In the genomic region with DNA sequence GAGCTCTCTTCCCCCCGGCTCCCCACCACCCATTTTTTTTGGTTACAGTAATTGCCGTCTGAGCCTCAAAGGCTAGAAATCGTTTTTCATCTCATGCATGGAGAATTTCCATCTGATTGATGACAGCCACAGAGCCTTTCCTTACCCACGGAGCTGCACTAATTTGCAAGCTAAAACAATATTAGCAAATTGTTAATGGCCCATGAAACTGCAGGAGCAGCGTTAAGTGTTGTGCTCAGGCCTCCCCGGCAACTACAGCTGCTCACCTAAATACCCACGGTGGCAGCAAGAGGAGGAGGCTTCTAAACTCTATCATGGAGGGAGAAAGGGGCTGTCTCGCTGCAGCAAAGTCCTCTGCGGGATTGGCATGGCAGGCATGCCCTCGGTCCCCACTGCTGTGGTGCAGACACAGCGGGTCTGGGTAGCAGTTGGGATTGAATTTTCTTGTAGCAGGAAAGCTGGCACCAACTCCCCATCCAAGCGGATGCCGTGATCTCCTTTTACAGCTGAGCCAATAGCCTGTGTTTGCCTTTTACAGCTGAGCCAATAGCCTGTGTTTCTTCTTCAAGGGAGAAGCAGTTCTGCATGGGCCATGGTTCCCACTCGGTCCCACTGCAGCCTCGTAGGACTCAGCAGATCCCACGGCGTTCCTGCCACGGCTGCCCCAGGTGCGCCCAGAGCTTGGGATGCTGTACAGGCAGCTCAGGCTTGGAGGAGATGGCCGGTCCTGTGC, we compare ENCODE assay signal across 17 cellular contexts.
DNase-seq lines count a peak whose midpoint lies in the region; ATAC-seq and TF ChIP-seq lines count a peak whose summit lies in the region.
"Had no signal": no experiment of that assay in that cellular context is flagged by ENCODE, and none has a peak within 500 bp of the region (broad histone marks: within the 10 kb centered on the region; RNA-seq: fewer than 3 reads in every experiment).

No MANE protein-coding gene starts in this region.

- H3K27ac ChIP-seq in body of pancreas: no peak overlapping the region
- H3K27ac ChIP-seq: KMS-11, SK-N-MC had no signal

- no peak overlapping the region for H3K4me3 ChIP-seq in body of pancreas
- H3K4me3 ChIP-seq: MG63, SK-N-MC had no signal

- WGBS in body of pancreas, 2 donors: 31 to 43% methylated on average over 19 to 20 of the region's 20 CpGs

- no peak for TF ChIP-seq POLR2A in body of pancreas (IDR thresholded peaks at IDR 0.05)

- intact Hi-C loops in cardiac septum (cut with DNase I): no loop called here
- intact Hi-C loops in left cardiac atrium (cut with DNase I): no loop called here
- intact Hi-C loops in body of pancreas (cut with DNase I): loop anchor here (10.0 kb wide), 1 partner anchor 61 kb away; no protein-coding TSS in a partner anchor

- TF ChIP-seq CTCF in body of pancreas (IDR thresholded peaks at IDR 0.05): no peak

- no peaks in the 10 kb centered on the region for H3K4me1 ChIP-seq in body of pancreas

- no peaks in the 10 kb centered on the region for H3K27me3 ChIP-seq in body of pancreas

- no peak for ATAC-seq in left cardiac atrium
- ATAC-seq in GM21367 (IDR thresholded peaks at IDR 0.05; ENCODE audit: unreplicated experiment): no peak
- ATAC-seq in body of pancreas: no peak
- ATAC-seq: T-cell had no signal

- DNase-seq in cardiac septum (ENCODE audit: low spot score): peak; percentile 74
- DNase-seq in left cardiac atrium: no peak
- peak; percentile 0 for DNase-seq in NCI-H774 (lab: John Stamatoyannopoulos, UW)
- peak; percentile 62 for DNase-seq in mesenteric fat pad (ENCODE audit: low spot score)
- no peak for DNase-seq in RPMI8226
- DNase-seq in body of pancreas: no peak
- DNase-seq: CD4-positive, alpha-beta T cell; EL; H9; MG63; NCI-H1105 treated with DMSO at 0.1 percent for 48 hours; NCI-H1930; NCI-H2227 treated with DMSO at 0.1 percent for 48 hours; T-cell had no signal

- H3K9me3 ChIP-seq in body of pancreas: no peaks in the 10 kb centered on the region
- H3K9me3 ChIP-seq: MG63 had no signal

- H3K36me3 ChIP-seq in body of pancreas (replicated peaks in 1 of 2; ENCODE audit: insufficient read depth in 1 of 2, low read depth in 2 of 2): no peaks in the 10 kb centered on the region
- H3K36me3 ChIP-seq: MG63 had no signal

Comparison
In these comparisons a context has a peak if more than half of its experiments do, and no peak if none do; other contexts are left out.
1. DNase-seq: peak in cardiac septum (single experiment), NCI-H774 (single experiment) and mesenteric fat pad (single experiment); none in left cardiac atrium (single experiment), RPMI8226 (single experiment) and body of pancreas (0 of 4).